Comparison of ENCODE assay signal across 14 cellular contexts in the genomic region with DNA sequence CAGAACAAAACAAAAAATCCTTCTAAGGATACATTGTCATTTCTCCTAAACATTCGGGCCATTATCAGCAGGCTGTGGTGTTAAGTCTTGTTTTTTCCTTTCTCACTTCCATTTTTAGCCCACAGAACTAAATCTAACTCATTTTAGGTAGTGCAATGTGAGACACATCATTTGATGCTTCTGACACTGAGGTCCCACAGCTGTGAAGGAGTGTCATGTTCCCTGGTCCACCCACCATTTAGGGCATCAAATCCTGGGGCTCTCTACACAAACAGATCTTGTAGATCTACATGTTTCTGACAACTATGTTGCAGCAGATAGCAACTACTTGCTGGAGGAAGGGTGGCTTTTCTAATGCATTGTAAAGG.
DNase-seq lines count a peak whose midpoint lies in the region; ATAC-seq and TF ChIP-seq lines count a peak whose summit lies in the region.
"Had no signal": no experiment of that assay in that cellular context is flagged by ENCODE, and none has a peak within 500 bp of the region (broad histone marks: within the 10 kb centered on the region; RNA-seq: fewer than 3 reads in every experiment).

No MANE protein-coding gene starts in this region.

- H3K27ac Mint-ChIP-seq in Calu3 (ENCODE audit: unreplicated experiment), result peak overlapping the region; percentile 65
- H3K27ac Mint-ChIP-seq: activated naive CD8-positive, alpha-beta T cell treated with anti-CD3 and anti-CD28 coated beads, Interleukin-2, amount 50 U/mL, for 24 hours; immature natural killer cell; WTC11 had no signal

- no peak for TF ChIP-seq POLR2A in esophagus muscularis mucosa (IDR thresholded peaks at IDR 0.05; ENCODE audit: low read depth)

- H3K27ac ChIP-seq in esophagus muscularis mucosa (replicated peaks in 1 of 4) (no peak overlapping the region), WERI-Rb-1 (no peak overlapping the region)

- no peak for TF ChIP-seq CTCF in Calu3 (IDR thresholded peaks at IDR 0.05; ENCODE audit: unreplicated experiment)
- no peak for TF ChIP-seq CTCF in esophagus muscularis mucosa (IDR thresholded peaks at IDR 0.05)
- TF ChIP-seq CTCF in WERI-Rb-1 (IDR thresholded peaks at IDR 0.05; ENCODE audit: low read depth, low read length), result no peak

- no peaks in the 10 kb centered on the region for H3K36me3 ChIP-seq in esophagus muscularis mucosa
- H3K36me3 ChIP-seq in H7 (replicated peaks; ENCODE audit: control insufficient read depth, insufficient read depth, low read length), result no peaks in the 10 kb centered on the region
- no peaks in the 10 kb centered on the region for H3K36me3 ChIP-seq in WERI-Rb-1

- DNase-seq in Calu3, result no peak
- DNase-seq in esophagus muscularis mucosa (ENCODE audit: extremely low spot score), result peak; percentile 64
- no peak for DNase-seq in dermis blood vessel endothelial cell
- no peak for DNase-seq in activated gamma-delta T cell treated with Interleukin-2 at 50 U/mL for 16 hours
- no peak for DNase-seq in H7
- no peak for DNase-seq in WERI-Rb-1
- DNase-seq: activated naive CD8-positive, alpha-beta T cell treated with anti-CD3 and anti-CD28 coated beads, Interleukin-2, amount 50 U/mL, for 24 hours; immature natural killer cell; midbrain; NCI-H2171; posterior cingulate gyrus had no signal

- TF ChIP-seq EP300 in esophagus muscularis mucosa (IDR thresholded peaks at IDR 0.05), result no peak

- H3K36me3 Mint-ChIP-seq in Calu3 (ENCODE audit: insufficient read depth, unreplicated experiment), result no peaks in the 10 kb centered on the region
- H3K36me3 Mint-ChIP-seq: immature natural killer cell, WTC11 had no signal

- H3K4me1 Mint-ChIP-seq in Calu3 (ENCODE audit: low read depth, unreplicated experiment), result peaks cover 28% of the 10 kb centered on the region
- H3K4me1 Mint-ChIP-seq: activated naive CD8-positive, alpha-beta T cell treated with anti-CD3 and anti-CD28 coated beads, Interleukin-2, amount 50 U/mL, for 24 hours; immature natural killer cell had no signal

- 63% methylated on average over 1 of the region's 1 CpG for WGBS in esophagus muscularis mucosa

- BruUV-seq in Calu3 (replicated peaks; lab: Mats Ljungman, UMichigan), result no TSS peak

- H3K4me3 Mint-ChIP-seq in Calu3 (ENCODE audit: low read depth, unreplicated experiment), result no peak overlapping the region
- H3K4me3 Mint-ChIP-seq: activated naive CD8-positive, alpha-beta T cell treated with anti-CD3 and anti-CD28 coated beads, Interleukin-2, amount 50 U/mL, for 24 hours; immature natural killer cell; WTC11 had no signal

- ATAC-seq in GM19023 (IDR thresholded peaks at IDR 0.05; ENCODE audit: unreplicated experiment) (peak; percentile 44), HG03354 (IDR thresholded peaks at IDR 0.05; ENCODE audit: poor library complexity, severe bottlenecking, unreplicated experiment) (peak; percentile 32)

- H3K9me3 ChIP-seq in esophagus muscularis mucosa (no peaks in the 10 kb centered on the region), WERI-Rb-1 (ENCODE audit: severe bottlenecking) (no peaks in the 10 kb centered on the region)

- CTCF ChIA-PET in Calu3 (lab: Charles Lee), result interaction anchor here (1.9 kb wide), 1 partner anchor 236 kb away, joined by 4 read pairs; no protein-coding TSS in a partner anchor

- H3K4me3 ChIP-seq in esophagus muscularis mucosa, result no peak overlapping the region
- no peak overlapping the region for H3K4me3 ChIP-seq in H7 (ENCODE audit: insufficient read depth, low read depth, low read length)
- H3K4me3 ChIP-seq in WERI-Rb-1 (ENCODE audit: low read depth, low read length), result no peak overlapping the region

- H3K27me3 ChIP-seq in esophagus muscularis mucosa (no peaks in the 10 kb centered on the region), H7 (ENCODE audit: control insufficient read depth, insufficient read depth, low read length) (no peaks in the 10 kb centered on the region), WERI-Rb-1 (ENCODE audit: insufficient read depth, low read depth, severe bottlenecking) (peaks cover 5% of the 10 kb centered on the region)

- H3K9me3 Mint-ChIP-seq in Calu3 (ENCODE audit: low read depth, unreplicated experiment), result no peaks in the 10 kb centered on the region
- H3K9me3 Mint-ChIP-seq: activated naive CD8-positive, alpha-beta T cell treated with anti-CD3 and anti-CD28 coated beads, Interleukin-2, amount 50 U/mL, for 24 hours had no signal

- H3K27me3 Mint-ChIP-seq in Calu3 (ENCODE audit: unreplicated experiment), result no peaks in the 10 kb centered on the region

- intact Hi-C loops in Calu3 (cut with micrococcal nuclease; ENCODE audit: unreplicated experiment) (loop anchor here (5.0 kb wide), 2 partner anchors 54 to 231 kb away; partner anchors contain the start of gene IGFBP3), esophagus muscularis mucosa (cut with DNase I) (no loop called here)

- H3K4me1 ChIP-seq in esophagus muscularis mucosa, result no peaks in the 10 kb centered on the region
